8 cellular contexts compared by ENCODE assay signal in genomic region chr19:38733493-38734175, GRCh38. TPM values are rescaled to one million over a fixed set of nuclear protein-coding genes. Genes with fewer than 3 reads are reported as not detected.
DNase-seq lines count a peak whose midpoint lies in the region; ATAC-seq and TF ChIP-seq lines count a peak whose summit lies in the region.

No MANE protein-coding gene starts in this region.

- H3K27ac ChIP-seq in esophagus squamous epithelium (peak overlapping the region; percentile 77 to 92 (median 85)), smooth muscle cell (ENCODE audit: low read depth) (peak overlapping the region; percentile 37)

- no peaks in the 10 kb centered on the region for H3K79me2 ChIP-seq in smooth muscle cell (ENCODE audit: low read depth)

- H3K27me3 ChIP-seq in esophagus squamous epithelium (no peaks in the 10 kb centered on the region), smooth muscle cell (ENCODE audit: low read depth) (no peaks in the 10 kb centered on the region)

- H4K20me1 ChIP-seq in smooth muscle cell (ENCODE audit: low read depth) = peaks cover 9% of the 10 kb centered on the region

- DNase-seq in SW480 (ENCODE audit: low spot score) (peak; percentile 73), esophagus squamous epithelium (lab: John Stamatoyannopoulos, UW) (no peak), smooth muscle cell (lab: John Stamatoyannopoulos, UW; ENCODE audit: unreplicated experiment) (no peak), SW 1271 (lab: John Stamatoyannopoulos, UW) (no peak), NCI-H2171 (lab: John Stamatoyannopoulos, UW) (no peak), G401 (ENCODE audit: low spot score) (no peak)

- ATAC-seq in GM19395 (IDR thresholded peaks at IDR 0.05; ENCODE audit: unreplicated experiment) = no peak

- H3K9ac ChIP-seq in smooth muscle cell (ENCODE audit: low read depth) = no peak overlapping the region

- 35 to 60% methylated on average over 1 to 4 of the region's 6 CpGs for WGBS in esophagus squamous epithelium, 2 donors
- WGBS in smooth muscle cell (ENCODE audit: low lambda C conversion rate) = 89% methylated on average over 6 of the region's 6 CpGs

- H3F3A ChIP-seq in smooth muscle cell (ENCODE audit: low read depth) = peaks cover 32% of the 10 kb centered on the region

- TF ChIP-seq CTCF in esophagus squamous epithelium (IDR thresholded peaks at IDR 0.05) = no peak
- no peak for TF ChIP-seq CTCF in smooth muscle cell (IDR thresholded peaks at IDR 0.05; ENCODE audit: borderline replicate concordance, insufficient read depth, poor library complexity, severe bottlenecking)

- intact Hi-C loops in esophagus squamous epithelium (cut with DNase I) = loop anchor here (10.0 kb wide), 1 partner anchor 101 kb away; the partner anchor contains the start of gene ECH1

- H2AFZ ChIP-seq in smooth muscle cell (ENCODE audit: low read depth) = no peak overlapping the region

- TF ChIP-seq POLR2A in GM19193 (IDR thresholded peaks at IDR 0.05; ENCODE audit: extremely low read depth, insufficient read depth, insufficient read length) = peak; percentile 7
- no peak for TF ChIP-seq POLR2A in esophagus squamous epithelium (IDR thresholded peaks at IDR 0.05)

- H3K9me3 ChIP-seq in esophagus squamous epithelium = no peaks in the 10 kb centered on the region
- no peaks in the 10 kb centered on the region for H3K9me3 ChIP-seq in smooth muscle cell (replicated peaks; ENCODE audit: low read depth)

- H3K4me3 ChIP-seq in esophagus squamous epithelium (no peak overlapping the region), smooth muscle cell (no peak overlapping the region)

- peaks cover 16 to 37% (median 18%) of the 10 kb centered on the region in 3 donors for H3K36me3 ChIP-seq in esophagus squamous epithelium
- H3K36me3 ChIP-seq in smooth muscle cell (ENCODE audit: low read depth) = no peaks in the 10 kb centered on the region

- in situ Hi-C loops in G401 (cut with HindIII; ENCODE audit: low sequenced_read_pairs) = no loop called here

- peaks cover 27 to 79% (median 36%) of the 10 kb centered on the region in 3 donors for H3K4me1 ChIP-seq in esophagus squamous epithelium
- no peaks in the 10 kb centered on the region for H3K4me1 ChIP-seq in smooth muscle cell (ENCODE audit: low read depth)

- H3K4me2 ChIP-seq in smooth muscle cell = no peak overlapping the region

RNA-seq across cellular contexts. Expression of gene CAPN12, which starts 10.6 kb away (rescaled TPM):
- total RNA-seq in esophagus squamous epithelium (1 to 10 TPM; 1.5 to 4.2 (median 1.8) TPM), smooth muscle cell (3.2 and 5.5 TPM in 2 replicates)
- 1.4 and 6.5 TPM in 2 replicates for polyA plus RNA-seq in smooth muscle cell
- 5.3 and 5.8 TPM in 2 replicates for total RNA-seq in G401 (2014; rRNA removed; shearing (Covaris generic))

RNA-seq across cellular contexts. Expression of gene LGALS7, which starts 39.7 kb away (rescaled TPM):
- total RNA-seq in esophagus squamous epithelium (100 to 1,000 TPM in 2 of 4 donors, 10 to 100 TPM in 1, 1 to 10 TPM in 1; 7.1 to 266 (median 114) TPM), smooth muscle cell (not detected in 2 replicates)
- polyA plus RNA-seq in smooth muscle cell = 3.4 TPM in 1 of 2 replicates, not detected in the other
- not detected in 2 replicates for total RNA-seq in G401 (2014; rRNA removed; shearing (Covaris generic))

RNA-seq across cellular contexts. Expression of gene LGALS7B, which starts 55.4 kb away (rescaled TPM):
- total RNA-seq in esophagus squamous epithelium (1,000 to 10,000 TPM in 3 of 4 donors, 100 to 1,000 TPM in 1; 871 to 2,466 (median 1,613) TPM), smooth muscle cell (3.0 TPM in 1 of 2 replicates, not detected in the other)
- 0.56 TPM in 1 of 2 replicates, not detected in the other for polyA plus RNA-seq in smooth muscle cell
- total RNA-seq in G401 (2014; rRNA removed; shearing (Covaris generic)) = not detected in 2 replicates

Comparison
In these comparisons a context has a peak if more than half of its experiments do, and no peak if none do; other contexts are left out.
1. RNA of gene LGALS7B, which starts 55.4 kb away (total RNA-seq): 871 to 2,466 TPM in esophagus squamous epithelium; 3.0 TPM in smooth muscle cell and not detected in G401; every median in the first group is over 100 times any median in the second.